14 cellular contexts compared by ENCODE assay signal in genomic region chr5:179274321-179275315, GRCh38.
DNase-seq lines count a peak whose midpoint lies in the region; ATAC-seq and TF ChIP-seq lines count a peak whose summit lies in the region.
"Had no signal": no experiment of that assay in that cellular context is flagged by ENCODE, and none has a peak within 500 bp of the region (broad histone marks: within the 10 kb centered on the region; RNA-seq: fewer than 3 reads in every experiment).

No MANE protein-coding gene starts in this region.

- WGBS in psoas muscle, 3 donors, result 75 to 81% (median 79%) methylated on average over 26 of the region's 26 CpGs
- 87 to 88% methylated on average over 15 to 26 of the region's 26 CpGs for WGBS in testis, 2 donors

- DNase-seq in AG09309 (ENCODE audit: low read depth) (no peak), cardiac muscle cell (ENCODE audit: low read depth in 1 of 2, low spot score in 1 of 2) (no peak), psoas muscle (peak in 1 of 2 donors; percentile 13), NCI-H2171 treated with DMSO at 0.1 percent for 48 hours (lab: John Stamatoyannopoulos, UW) (no peak), testis (no peak)
- DNase-seq in stimulated activated CD4-positive, alpha-beta T cell treated with anti-CD3 and anti-CD28 coated beads, Interleukin-12 subunit alpha, Interleukin-12 subunit beta, amount 100 ng/mL, for 4 hours, result no peak
- DNase-seq: activated CD8-positive, alpha-beta memory T cell treated with anti-CD3 and anti-CD28 coated beads for 24 hours; naive B cell; NCI-H2081 treated with DMSO at 0.1 percent for 48 hours; stimulated activated naive CD8-positive, alpha-beta T cell treated with anti-CD3 and anti-CD28 coated beads, Interleukin-15, amount 100 ng/mL, for 72 hours had no signal

- TF ChIP-seq CTCF in AG09309 (IDR thresholded peaks at IDR 0.05; ENCODE audit: control insufficient read depth, insufficient read depth, low read depth, low read length, missing control alignments), result peak; percentile 28
- peak; percentile 50 for TF ChIP-seq CTCF in VCaP (conservative IDR thresholded peaks at IDR 0.05)
- TF ChIP-seq CTCF in cardiac muscle cell (IDR thresholded peaks at IDR 0.05; ENCODE audit: low read depth, low read length), result peak; percentile 29
- no peak for TF ChIP-seq CTCF in psoas muscle (IDR thresholded peaks at IDR 0.05)
- no peak for TF ChIP-seq CTCF in testis (IDR thresholded peaks at IDR 0.05)

- H3K4me1 ChIP-seq in cardiac muscle cell (ENCODE audit: low read depth) (no peaks in the 10 kb centered on the region), psoas muscle (peaks cover 5% of the 10 kb centered on the region), testis (peaks cover 33% of the 10 kb centered on the region)

- H3K36me3 ChIP-seq in cardiac muscle cell, result no peaks in the 10 kb centered on the region
- no peaks in the 10 kb centered on the region for H3K36me3 ChIP-seq in psoas muscle (ENCODE audit: insufficient read depth in 1 of 2, low read depth in 1 of 2)
- H3K36me3 ChIP-seq in testis (ENCODE audit: low read depth, missing control alignments), result no peaks in the 10 kb centered on the region

- no peaks in the 10 kb centered on the region for H3K27me3 ChIP-seq in cardiac muscle cell
- no peaks in the 10 kb centered on the region for H3K27me3 ChIP-seq in psoas muscle (ENCODE audit: insufficient read depth in 3 of 3, low read length in 2 of 3)
- H3K27me3 ChIP-seq in testis, result no peaks in the 10 kb centered on the region

- H3K27ac ChIP-seq in VCaP (no peak overlapping the region), cardiac muscle cell (no peak overlapping the region), psoas muscle (peak overlapping the region; percentile 55), testis (no peak overlapping the region)
- H3K27ac ChIP-seq: KMS-11 had no signal

- H3K9me3 ChIP-seq in cardiac muscle cell (ENCODE audit: low read depth) (no peaks in the 10 kb centered on the region), psoas muscle (no peaks in the 10 kb centered on the region), testis (no peaks in the 10 kb centered on the region)

- H3K4me3 ChIP-seq in AG09309 (ENCODE audit: control insufficient read depth, low read depth, low read length) (no peak overlapping the region), cardiac muscle cell (no peak overlapping the region), psoas muscle (no peak overlapping the region), testis (no peak overlapping the region)

- ATAC-seq in psoas muscle, result no peak
- ATAC-seq in GM18873 (IDR thresholded peaks at IDR 0.05; ENCODE audit: low FRiP score, unreplicated experiment), result no peak
- ATAC-seq: activated naive CD4-positive, alpha-beta T cell treated with anti-CD3 and anti-CD28 coated beads, Interleukin-2, amount 50 U/mL, for 72 hours had no signal

- intact Hi-C loops in psoas muscle (cut with DNase I), result no loop called here
- intact Hi-C loops in testis (cut with DNase I; ENCODE audit: low total_unique reads), result no loop called here

- no peak for TF ChIP-seq POLR2A in testis (IDR thresholded peaks at IDR 0.05)

Comparison
In these comparisons a context has a peak if more than half of its experiments do, and no peak if none do; other contexts are left out.
1. CTCF ChIP-seq: peak in AG09309 (single experiment), VCaP (single experiment) and cardiac muscle cell (single experiment); none in psoas muscle (single experiment) and testis (0 of 3).